Comparison of ENCODE assay signal across 13 cellular contexts in the genomic region with DNA sequence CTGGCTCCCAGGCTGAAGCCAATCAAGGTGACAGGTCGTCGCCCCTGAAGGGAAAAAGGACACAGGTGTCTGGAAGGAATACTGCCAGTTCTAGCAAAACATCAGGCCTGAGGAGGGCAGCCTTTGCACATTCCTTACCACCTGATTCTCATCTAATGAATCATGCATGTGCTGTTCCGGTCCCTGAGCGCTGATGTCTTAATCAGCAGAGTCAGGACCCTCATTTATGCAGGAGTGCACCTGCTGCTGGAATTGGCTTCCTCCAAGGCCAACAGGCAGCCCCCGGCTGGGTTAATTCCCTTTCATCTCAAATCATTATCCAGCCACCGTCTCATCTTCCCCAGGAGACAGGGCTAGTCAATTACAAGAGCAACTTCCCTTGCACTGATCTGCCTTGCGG.
DNase-seq lines count a peak whose midpoint lies in the region; TF ChIP-seq lines count a peak whose summit lies in the region.
"Had no signal": no experiment of that assay in that cellular context is flagged by ENCODE, and none has a peak within 500 bp of the region (broad histone marks: within the 10 kb centered on the region; RNA-seq: fewer than 3 reads in every experiment).

No MANE protein-coding gene starts in this region.

- no peak overlapping the region for H3K4me3 ChIP-seq in mammary epithelial cell (replicated peaks in 1 of 3; ENCODE audit: insufficient read depth in 1 of 3, low read depth in 2 of 3, low read length in 3 of 3)
- H3K4me3 ChIP-seq: mucosa of descending colon had no signal

- H3K4me1 ChIP-seq in mammary epithelial cell (ENCODE audit: insufficient read depth, low read length), result peaks cover 15% of the 10 kb centered on the region

- no peak overlapping the region for H3K4me3 Mint-ChIP-seq in activated T-helper 1 cell treated with anti-CD3 and anti-CD28 coated beads, Interleukin-12 subunit alpha, Interleukin-12 subunit beta, Interleukin-2, Interleukin-4 antibody, amounts not matched to agents 30 ng/mL and 10 ng/mL and 1 ng/mL, durations not matched to agents 14 hours and 24 hours and 36 hours

- BruUV-seq in mammary epithelial cell (replicated peaks; lab: Mats Ljungman, UMichigan), result no TSS peak

- H3K9me3 ChIP-seq in mammary epithelial cell (replicated peaks; ENCODE audit: insufficient read depth, low read length), result no peaks in the 10 kb centered on the region
- H3K9me3 ChIP-seq: mucosa of descending colon had no signal

- in situ Hi-C loops in mammary epithelial cell (cut with MboI; ENCODE audit: low sequenced_read_pairs in 2 of 2), result no loop called here

- TF ChIP-seq CTCF in mammary epithelial cell (conservative IDR thresholded peaks at IDR 0.05 in 1 of 2, IDR thresholded peaks at IDR 0.05 in 1 of 2; ENCODE audit: extremely low read depth in 1 of 2, insufficient read depth in 1 of 2, low read depth in 1 of 2, low read length in 2 of 2), result peak; percentile 32 to 48

- H3K27me3 Mint-ChIP-seq in activated T-helper 1 cell treated with anti-CD3 and anti-CD28 coated beads, Interleukin-12 subunit alpha, Interleukin-12 subunit beta, Interleukin-2, Interleukin-4 antibody, amounts not matched to agents 30 ng/mL and 10 ng/mL and 1 ng/mL, durations not matched to agents 14 hours and 24 hours and 36 hours (ENCODE audit: insufficient read depth), result peaks cover 4% of the 10 kb centered on the region

- intact Hi-C loops in mammary epithelial cell (cut with micrococcal nuclease), result loop anchor here (1.0 to 5.0 kb wide), 3 partner anchors 60 to 135 kb away; partner anchors contain the start of gene TMCO4
- intact Hi-C loops in activated T-helper 1 cell treated with anti-CD3 and anti-CD28 coated beads, Interleukin-12 subunit alpha, Interleukin-12 subunit beta, Interleukin-2, Interleukin-4 antibody, amounts not matched to agents 30 ng/mL and 10 ng/mL and 1 ng/mL, durations not matched to agents 14 hours and 24 hours and 36 hours (cut with micrococcal nuclease), result no loop called here

- H3K79me2 ChIP-seq in mammary epithelial cell (ENCODE audit: insufficient read depth, low read length), result no peaks in the 10 kb centered on the region

- H3K27ac ChIP-seq in mammary epithelial cell (ENCODE audit: insufficient read depth, low read depth, low read length), result no peak overlapping the region

- H3K9ac ChIP-seq in mammary epithelial cell (ENCODE audit: insufficient read depth, low read length), result no peak overlapping the region

- CTCF ChIA-PET in mammary epithelial cell (lab: Charles Lee; ENCODE audit: low non-redundant PET), result no interaction called here

- no peak overlapping the region for H2AFZ ChIP-seq in mammary epithelial cell (ENCODE audit: low read depth, low read length)

- 92% methylated on average over 5 of the region's 7 CpGs for WGBS in mammary epithelial cell (ENCODE audit: low coverage, missing lambda C conversion rate)

- H3K9me3 Mint-ChIP-seq in activated T-helper 1 cell treated with anti-CD3 and anti-CD28 coated beads, Interleukin-12 subunit alpha, Interleukin-12 subunit beta, Interleukin-2, Interleukin-4 antibody, amounts not matched to agents 30 ng/mL and 10 ng/mL and 1 ng/mL, durations not matched to agents 14 hours and 24 hours and 36 hours, result no peaks in the 10 kb centered on the region

- H3K4me2 ChIP-seq in mammary epithelial cell (ENCODE audit: insufficient read depth, low read depth, low read length), result no peak overlapping the region

- DNase-seq in COR-L47 (lab: John Stamatoyannopoulos, UW) (peak; percentile 62), NCI-H146 (lab: John Stamatoyannopoulos, UW) (peak; percentile 80), mammary epithelial cell (peak; percentile 40), myocyte (ENCODE audit: low read depth) (peak; percentile 35), MV-4-11 (lab: John Stamatoyannopoulos, UW) (no peak), T-helper 9 cell (no peak)
- no peak for DNase-seq in stimulated activated CD4-positive, alpha-beta T cell treated with anti-CD3 and anti-CD28 coated beads, Interleukin-4, amount 100 ng/mL, for 24 hours
- no peak for DNase-seq in activated T-helper 1 cell treated with anti-CD3 and anti-CD28 coated beads, Interleukin-12 subunit alpha, Interleukin-12 subunit beta, Interleukin-2, Interleukin-4 antibody, amounts not matched to agents 30 ng/mL and 10 ng/mL and 1 ng/mL, durations not matched to agents 14 hours and 24 hours and 36 hours (ENCODE audit: low spot score)
- DNase-seq: activated CD4-positive, CD25-positive, alpha-beta regulatory T cell; activated effector memory CD4-positive, alpha-beta T cell treated with Interleukin-2 at 50 U/mL for 16 hours; hippocampal formation; mucosa of descending colon; NCI-H1436 had no signal

- H3K36me3 ChIP-seq in mammary epithelial cell (ENCODE audit: insufficient read depth, low read length), result no peaks in the 10 kb centered on the region

- no peak overlapping the region for H3K27ac Mint-ChIP-seq in activated T-helper 1 cell treated with anti-CD3 and anti-CD28 coated beads, Interleukin-12 subunit alpha, Interleukin-12 subunit beta, Interleukin-2, Interleukin-4 antibody, amounts not matched to agents 30 ng/mL and 10 ng/mL and 1 ng/mL, durations not matched to agents 14 hours and 24 hours and 36 hours

- peaks cover 3% of the 10 kb centered on the region for H3K36me3 Mint-ChIP-seq in activated T-helper 1 cell treated with anti-CD3 and anti-CD28 coated beads, Interleukin-12 subunit alpha, Interleukin-12 subunit beta, Interleukin-2, Interleukin-4 antibody, amounts not matched to agents 30 ng/mL and 10 ng/mL and 1 ng/mL, durations not matched to agents 14 hours and 24 hours and 36 hours (ENCODE audit: low read depth)

- H3K4me1 Mint-ChIP-seq in activated T-helper 1 cell treated with anti-CD3 and anti-CD28 coated beads, Interleukin-12 subunit alpha, Interleukin-12 subunit beta, Interleukin-2, Interleukin-4 antibody, amounts not matched to agents 30 ng/mL and 10 ng/mL and 1 ng/mL, durations not matched to agents 14 hours and 24 hours and 36 hours (ENCODE audit: low read depth), result no peaks in the 10 kb centered on the region

- dilution Hi-C loops in mammary epithelial cell (cut with HindIII; ENCODE audit: low sequenced_read_pairs), result loop anchor here (5.0 kb wide), 2 partner anchors 70 to 85 kb away; no protein-coding TSS in a partner anchor

- no peaks in the 10 kb centered on the region for H4K20me1 ChIP-seq in mammary epithelial cell (ENCODE audit: insufficient read depth, low read length)

- no peaks in the 10 kb centered on the region for H3K27me3 ChIP-seq in mammary epithelial cell (ENCODE audit: insufficient read depth, low read length)

Comparison
In these comparisons a context has a peak if more than half of its experiments do, and no peak if none do; other contexts are left out.
1. DNase-seq: peak in COR-L47 (single experiment), NCI-H146 (single experiment), mammary epithelial cell (single experiment) and myocyte (single experiment); none in MV-4-11 (single experiment), T-helper 9 cell (single experiment), stimulated activated CD4-positive, alpha-beta T cell treated with anti-CD3 and anti-CD28 coated beads, Interleukin-4, amount 100 ng/mL, for 24 hours (single experiment) and activated T-helper 1 cell treated with anti-CD3 and anti-CD28 coated beads, Interleukin-12 subunit alpha, Interleukin-12 subunit beta, Interleukin-2, Interleukin-4 antibody, amounts not matched to agents 30 ng/mL and 10 ng/mL and 1 ng/mL, durations not matched to agents 14 hours and 24 hours and 36 hours (single experiment).